In the genomic region with DNA sequence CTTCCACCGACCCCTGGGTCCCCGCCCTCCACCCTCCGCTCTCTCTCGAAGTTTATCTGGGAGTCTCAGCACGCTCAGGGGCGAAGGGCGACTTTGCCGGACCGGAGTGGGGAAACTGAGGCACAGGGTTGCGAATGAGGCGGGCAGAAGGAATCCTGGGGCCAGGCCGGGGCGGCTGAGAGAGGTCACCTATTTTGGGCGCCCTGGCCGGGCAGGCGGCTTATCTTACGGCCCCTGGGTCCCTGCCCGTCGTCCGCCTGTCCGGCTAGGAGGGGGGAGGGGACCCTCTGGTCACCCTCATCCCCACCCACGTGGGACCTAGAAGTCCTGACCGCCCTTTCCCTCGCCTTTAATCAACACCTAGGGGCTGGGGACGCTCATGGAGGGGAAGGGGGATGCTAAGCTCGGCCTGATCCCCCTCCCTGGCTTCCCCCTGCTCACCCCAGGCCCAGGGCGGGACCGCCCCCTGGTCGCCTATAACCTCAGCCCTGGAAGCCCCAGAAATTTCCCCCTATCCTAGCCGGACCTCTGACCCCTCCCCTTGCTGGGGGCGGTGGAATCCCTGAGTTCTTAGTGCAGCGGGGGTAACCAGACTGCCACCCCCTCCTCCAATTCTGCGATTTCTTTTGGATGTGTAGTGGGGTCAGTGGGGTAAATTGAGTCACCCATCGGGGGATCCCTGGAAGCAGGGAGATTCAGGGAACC, we compare ENCODE assay signal across 6 cellular contexts. TPM values are rescaled to one million over a fixed set of nuclear protein-coding genes. Genes with fewer than 3 reads are reported as not detected.
A peak's percentile ranks its signal among the peaks of the same experiment; 100 is the strongest.
DNase-seq lines count a peak whose midpoint lies in the region; ATAC-seq and TF ChIP-seq lines count a peak whose summit lies in the region.

No MANE protein-coding gene starts in this region.

- H3K36me3 ChIP-seq in SU-DHL-6 (ENCODE audit: low read length) = no peaks in the 10 kb centered on the region
- H3K36me3 ChIP-seq in testis (ENCODE audit: low read depth, missing control alignments) = no peaks in the 10 kb centered on the region

- peaks cover 5% of the 10 kb centered on the region; the same call in 1 of the 2 replicates for H3K79me2 ChIP-seq in SU-DHL-6 (ENCODE audit: insufficient read depth, low read length)

- H3K9ac ChIP-seq in SU-DHL-6 (ENCODE audit: low read length) = peak overlapping the region; percentile 70

- ATAC-seq in left cardiac atrium (peak in 1 of 2 donors; percentile 0), GM19324 (IDR thresholded peaks at IDR 0.05; ENCODE audit: low FRiP score, unreplicated experiment) (no peak)

- no peaks in the 10 kb centered on the region for H3K27me3 ChIP-seq in SU-DHL-6 (ENCODE audit: low read length)
- no peaks in the 10 kb centered on the region for H3K27me3 ChIP-seq in testis

- H2AFZ ChIP-seq in SU-DHL-6 (ENCODE audit: low read depth, low read length, severe bottlenecking) = peak overlapping the region; percentile 55

- peaks cover 27% of the 10 kb centered on the region for H3F3A ChIP-seq in SU-DHL-6 (ENCODE audit: insufficient read depth)

- no peaks in the 10 kb centered on the region for H3K9me2 ChIP-seq in SU-DHL-6 (replicated peaks; ENCODE audit: insufficient read depth, low read length)

- peak overlapping the region; percentile 86 for H3K4me2 ChIP-seq in SU-DHL-6 (ENCODE audit: low read depth, low read length, poor library complexity, severe bottlenecking)

- TF ChIP-seq CTCF in SU-DHL-6 (IDR thresholded peaks at IDR 0.05; ENCODE audit: insufficient read depth, low read length, poor library complexity, severe bottlenecking) (no peak), testis (IDR thresholded peaks at IDR 0.05) (no peak)

- intact Hi-C loops in left cardiac atrium (cut with DNase I) (loop anchor here in 1 of 2 donors (5.0 kb wide), 3 partner anchors 122 to 368 kb away; a partner anchor contains a TSS), testis (cut with DNase I; ENCODE audit: low total_unique reads) (no loop called here)

- 0 to 1% methylated on average over 4 to 30 of the region's 34 CpGs for WGBS in testis, 2 donors

- H3K4me3 ChIP-seq in SU-DHL-6 (ENCODE audit: insufficient read depth, low read length, poor library complexity, severe bottlenecking) (peak overlapping the region; percentile 79), testis (peak overlapping the region; percentile 75 to 88)

- TF ChIP-seq POLR2A in testis (IDR thresholded peaks at IDR 0.05) = no peak

- DNase-seq in ELF-1 (ENCODE audit: low read depth, low spot score) = peak; percentile 65
- peak; percentile 63 for DNase-seq in left cardiac atrium
- no peak for DNase-seq in testis
- no peak for DNase-seq in GF-D8 (lab: John Stamatoyannopoulos, UW)

- H3K9me3 ChIP-seq in SU-DHL-6 (ENCODE audit: insufficient read depth, low read length) (no peaks in the 10 kb centered on the region), testis (no peaks in the 10 kb centered on the region)

- H3K27ac ChIP-seq in SU-DHL-6 (ENCODE audit: low read depth, low read length) = peak overlapping the region; percentile 57
- peak overlapping the region; percentile 77 to 94 for H3K27ac ChIP-seq in testis

- H3K4me1 ChIP-seq in testis = peaks cover 41% of the 10 kb centered on the region

- no peaks in the 10 kb centered on the region for H4K20me1 ChIP-seq in SU-DHL-6 (ENCODE audit: low read depth, low read length)

RNA-seq across cellular contexts. Expression of a gene that starts 0.6 kb away (rescaled TPM):
- 10 to 100 TPM; 67.5 to 74.0 TPM for total RNA-seq in left cardiac atrium
- 10 to 100 TPM; 60.4 to 62.7 TPM for total RNA-seq in testis
- polyA plus RNA-seq in testis (ENCODE audit: insufficient read depth, low read depth, low replicate concordance) = 65.8 TPM

RNA-seq across cellular contexts. Expression of a gene that starts 2.7 kb away (rescaled TPM):
- 10 to 100 TPM; 25.7 to 35.4 TPM for total RNA-seq in left cardiac atrium
- total RNA-seq in testis = 10 to 100 TPM; 61.8 to 87.1 TPM
- polyA plus RNA-seq in testis (ENCODE audit: insufficient read depth, low read depth, low replicate concordance) = 105 TPM

RNA-seq across cellular contexts. Expression of a gene that starts 19.6 kb away (rescaled TPM):
- total RNA-seq in left cardiac atrium (1,000 to 10,000 TPM in 1 of 2 donors, 100 to 1,000 TPM in 1; 373 to 1,073 TPM), testis (100 to 1,000 TPM in 1 of 2 donors, 10 to 100 TPM in 1; 49.5 to 131 TPM)
- 500 TPM for polyA plus RNA-seq in testis (ENCODE audit: insufficient read depth, low read depth, low replicate concordance)

RNA-seq across cellular contexts. Expression of a gene that starts 27.2 kb away (rescaled TPM):
- total RNA-seq in left cardiac atrium (under 1 TPM; 0.47 to 0.65 TPM), testis (1 to 10 TPM; 7.4 to 7.5 TPM)
- 12.8 TPM for polyA plus RNA-seq in testis (ENCODE audit: insufficient read depth, low read depth, low replicate concordance)

RNA-seq across cellular contexts. Expression of a gene that starts 32.5 kb away (rescaled TPM):
- 1 to 10 TPM; 3.9 to 7.4 TPM for total RNA-seq in left cardiac atrium
- total RNA-seq in testis = 1 to 10 TPM; 1.1 to 4.5 TPM
- 8.9 TPM for polyA plus RNA-seq in testis (ENCODE audit: insufficient read depth, low read depth, low replicate concordance)

Comparison
In these comparisons a context has a peak if more than half of its experiments do, and no peak if none do; other contexts are left out.
1. DNase-seq: peak in ELF-1 (single experiment) and left cardiac atrium (single experiment); none in testis (single experiment) and GF-D8 (single experiment).